ENCODE assay signal across 8 cellular contexts in genomic region chr2:113203901-113204519, GRCh38. TPM values are rescaled to one million over a fixed set of nuclear protein-coding genes. Genes with fewer than 3 reads are reported as not detected.
DNase-seq lines count a peak whose midpoint lies in the region; ATAC-seq and TF ChIP-seq lines count a peak whose summit lies in the region.

No MANE protein-coding gene starts in this region.

- H3K4me1 Mint-ChIP-seq in activated naive CD8-positive, alpha-beta T cell treated with anti-CD3 and anti-CD28 coated beads, Interleukin-2, amount 10 ng/mL, durations not matched to agents 7 days and 5 days = peaks cover 29% of the 10 kb centered on the region

- intact Hi-C loops in left cardiac atrium (cut with DNase I) = loop anchor here (2.0 to 10.0 kb wide), 5 partner anchors 43 to 171 kb away; no protein-coding TSS in a partner anchor
- intact Hi-C loops in sciatic nerve (cut with DNase I) = loop anchor here (5.0 kb wide), 1 partner anchor 168 kb away; no protein-coding TSS in a partner anchor

- no peaks in the 10 kb centered on the region for H3K27me3 Mint-ChIP-seq in activated naive CD8-positive, alpha-beta T cell treated with anti-CD3 and anti-CD28 coated beads, Interleukin-2, amount 10 ng/mL, durations not matched to agents 7 days and 5 days

- ATAC-seq in HG02571 (IDR thresholded peaks at IDR 0.05; ENCODE audit: unreplicated experiment) (peak; percentile 74), left cardiac atrium (peak; percentile 68 to 75), sciatic nerve (peak; percentile 82)
- ATAC-seq in activated naive CD8-positive, alpha-beta T cell treated with anti-CD3 and anti-CD28 coated beads, Interleukin-2, amount 10 ng/mL, durations not matched to agents 7 days and 5 days (ENCODE audit: low read depth) = peak; percentile 80

- peak overlapping the region; percentile 73 for H3K27ac Mint-ChIP-seq in activated naive CD8-positive, alpha-beta T cell treated with anti-CD3 and anti-CD28 coated beads, Interleukin-2, amount 10 ng/mL, durations not matched to agents 7 days and 5 days

- H3K36me3 Mint-ChIP-seq in activated naive CD8-positive, alpha-beta T cell treated with anti-CD3 and anti-CD28 coated beads, Interleukin-2, amount 10 ng/mL, durations not matched to agents 7 days and 5 days = peaks cover 20% of the 10 kb centered on the region

- DNase-seq in NCI-H1048 (lab: John Stamatoyannopoulos, UW) (peak; percentile 40), SW 1271 (lab: John Stamatoyannopoulos, UW) (peak; percentile 17 to 79), left cardiac atrium (peak; percentile 69), sciatic nerve (ENCODE audit: low spot score) (peak; percentile 83), cerebellar nuclear complex (lab: John Stamatoyannopoulos, UW) (no peak)
- peak; percentile 75 for DNase-seq in activated naive CD8-positive, alpha-beta T cell treated with anti-CD3 and anti-CD28 coated beads, Interleukin-2, amount 10 ng/mL, durations not matched to agents 7 days and 5 days

- H3K9me3 Mint-ChIP-seq in activated naive CD8-positive, alpha-beta T cell treated with anti-CD3 and anti-CD28 coated beads, Interleukin-2, amount 10 ng/mL, durations not matched to agents 7 days and 5 days = no peaks in the 10 kb centered on the region

- H3K4me3 Mint-ChIP-seq in activated naive CD8-positive, alpha-beta T cell treated with anti-CD3 and anti-CD28 coated beads, Interleukin-2, amount 10 ng/mL, durations not matched to agents 7 days and 5 days = no peak overlapping the region

- peak; percentile 88 for TF ChIP-seq CTCF in GM12874 (IDR thresholded peaks at IDR 0.05; ENCODE audit: insufficient read depth, low read depth, low read length)

- POLR2A ChIA-PET in activated naive CD8-positive, alpha-beta T cell treated with anti-CD3 and anti-CD28 coated beads, Interleukin-2, amount 10 ng/mL, durations not matched to agents 7 days and 5 days (lab: Charles Lee) = interaction anchor here (0.6 to 3.2 kb wide), 18 partner anchors 9 to 124 kb away, joined by 3 to 21 read pairs (median 4); partner anchors contain the start of gene PSD4

RNA-seq across cellular contexts. Expression of gene PSD4, which starts 30.2 kb away (rescaled TPM):
- total RNA-seq in activated naive CD8-positive, alpha-beta T cell treated with anti-CD3 and anti-CD28 coated beads, Interleukin-2, amount 10 ng/mL, durations not matched to agents 7 days and 5 days = 100 to 1,000 TPM; 361 to 385 TPM
- total RNA-seq in left cardiac atrium = 1 to 10 TPM; 4.1 to 4.4 TPM
- 20.3 TPM for total RNA-seq in sciatic nerve

Comparison
In these comparisons a context has a peak if more than half of its experiments do, and no peak if none do; other contexts are left out.
1. DNase-seq: peak in NCI-H1048 (single experiment), SW 1271 (2 of 2), activated naive CD8-positive, alpha-beta T cell treated with anti-CD3 and anti-CD28 coated beads, Interleukin-2, amount 10 ng/mL, durations not matched to agents 7 days and 5 days (single experiment), left cardiac atrium (single experiment) and sciatic nerve (single experiment); none in cerebellar nuclear complex (0 of 2).
2. RNA of gene PSD4, which starts 30.2 kb away (total RNA-seq): 361 to 385 TPM in activated naive CD8-positive, alpha-beta T cell treated with anti-CD3 and anti-CD28 coated beads, Interleukin-2, amount 10 ng/mL, durations not matched to agents 7 days and 5 days; 20.3 TPM in sciatic nerve (single experiment) and 4.1 to 4.4 TPM in left cardiac atrium; every median in the first group is over 10 times any median in the second.
3. Peak in every context shown above with its lines, with median percentiles within 50 percentile points of each other: ATAC-seq.